Comparison of ENCODE assay signal across 19 cellular contexts in the genomic region with DNA sequence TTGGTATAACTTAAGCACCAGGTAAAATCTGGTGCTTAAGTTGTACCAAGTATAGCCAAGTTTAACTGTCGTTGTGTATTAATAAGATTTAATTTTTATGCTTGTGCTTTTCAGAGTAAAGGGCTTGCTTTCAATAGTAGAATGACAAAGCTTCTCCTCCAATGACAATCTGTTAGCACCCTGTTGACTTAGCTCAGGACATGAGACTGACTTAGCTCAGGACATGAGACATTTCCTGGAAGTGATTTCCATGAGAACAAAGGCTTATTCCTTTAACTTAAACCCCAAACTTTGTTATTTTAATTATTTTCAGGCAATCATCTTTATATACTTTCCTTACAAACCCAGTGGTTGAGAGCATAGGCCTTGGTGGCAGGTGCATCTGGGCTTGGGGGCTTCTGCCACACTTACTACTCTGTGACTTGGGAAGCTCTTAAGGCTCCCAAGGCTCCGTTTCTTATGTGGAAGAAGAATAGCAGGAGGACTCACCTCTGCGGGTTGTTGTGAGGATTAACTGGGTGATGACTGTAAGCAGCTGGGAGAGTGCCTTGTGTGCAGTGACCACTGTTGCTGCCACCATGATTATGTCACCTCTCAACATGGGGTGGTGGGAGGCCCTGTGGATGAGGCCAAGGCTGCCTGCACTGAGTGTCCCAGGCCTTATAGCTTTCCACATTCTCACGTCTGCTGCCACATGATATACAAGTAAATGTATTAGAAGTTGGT. TPM values are rescaled to one million over a fixed set of nuclear protein-coding genes. Genes with fewer than 3 reads are reported as not detected.
DNase-seq lines count a peak whose midpoint lies in the region; ATAC-seq lines count a peak whose summit lies in the region.
"Had no signal": no experiment of that assay in that cellular context is flagged by ENCODE, and none has a peak within 500 bp of the region (broad histone marks: within the 10 kb centered on the region; RNA-seq: fewer than 3 reads in every experiment).

No MANE protein-coding gene starts in this region.

- no peaks in the 10 kb centered on the region for H3K4me1 Mint-ChIP-seq in T-helper 17 cell
- H3K4me1 Mint-ChIP-seq: CD4-positive, CD25-positive, alpha-beta regulatory T cell; immature natural killer cell had no signal

- H3K27me3 Mint-ChIP-seq in T-helper 17 cell, result no peaks in the 10 kb centered on the region
- H3K27me3 Mint-ChIP-seq: activated CD4-positive, alpha-beta T cell treated with anti-CD3 and anti-CD28 coated beads, Interleukin-2, amount 10 ng/mL, durations not matched to agents 24 days and 14 days; activated CD8-positive, alpha-beta memory T cell treated with anti-CD3 and anti-CD28 coated beads, Interleukin-2, amount 10 ng/mL, durations not matched to agents 7 days and 5 days; CD4-positive, CD25-positive, alpha-beta regulatory T cell had no signal

- H3K4me3 ChIP-seq in muscle layer of colon (ENCODE audit: low read depth in 1 of 2, low read length in 2 of 2), result no peak overlapping the region
- no peak overlapping the region for H3K4me3 ChIP-seq in stomach smooth muscle (ENCODE audit: low read length in 2 of 2)
- H3K4me3 ChIP-seq: SK-N-MC had no signal

- no peaks in the 10 kb centered on the region for H3K27me3 ChIP-seq in muscle layer of colon (ENCODE audit: control insufficient read depth in 1 of 2, insufficient read depth in 2 of 2, low read length in 2 of 2)
- no peaks in the 10 kb centered on the region for H3K27me3 ChIP-seq in stomach smooth muscle (ENCODE audit: control insufficient read depth in 1 of 2, insufficient read depth in 2 of 2, low read length in 2 of 2)

- H3K36me3 ChIP-seq in muscle layer of colon (ENCODE audit: insufficient read depth, low read length) (no peaks in the 10 kb centered on the region), stomach smooth muscle (ENCODE audit: control insufficient read depth in 2 of 2, insufficient read depth in 2 of 2, low read length in 2 of 2) (peaks cover 2 to 8% of the 10 kb centered on the region in 2 donors)

- H3K27ac ChIP-seq in muscle layer of colon (ENCODE audit: low read depth, low read length), result peak overlapping the region; percentile 78
- H3K27ac ChIP-seq in stomach smooth muscle (ENCODE audit: low read length), result peak overlapping the region; percentile 64
- H3K27ac ChIP-seq: SK-N-MC had no signal

- DNase-seq in T-helper 17 cell, result no peak
- DNase-seq in dermis microvascular lymphatic vessel endothelial cell (ENCODE audit: low read depth in 2 of 2), result peak; percentile 24 to 93
- DNase-seq in cerebellar nuclear complex (lab: John Stamatoyannopoulos, UW), result no peak
- no peak for DNase-seq in stimulated activated CD4-positive, alpha-beta T cell treated with anti-CD3 and anti-CD28 coated beads, Interleukin-4, amount 100 ng/mL, for 4 hours
- DNase-seq in mesenteric fat pad (ENCODE audit: low spot score), result no peak
- DNase-seq: activated CD4-positive, alpha-beta T cell treated with anti-CD3 and anti-CD28 coated beads, Interleukin-2, amount 10 ng/mL, durations not matched to agents 24 days and 14 days; activated CD8-positive, alpha-beta memory T cell treated with anti-CD3 and anti-CD28 coated beads, Interleukin-2, amount 10 ng/mL, durations not matched to agents 7 days and 5 days; CD4-positive, CD25-positive, alpha-beta regulatory T cell; immature natural killer cell; NCI-H1092; NCI-H2081 treated with DMSO at 0.1 percent for 48 hours; NK-92 treated with Interleukin-12 subunit alpha and Interleukin-12 subunit beta, amount 100 ng/mL, for 24 hours; nucleus accumbens had no signal

- ATAC-seq in T-helper 17 cell (no peak), HG03378 (IDR thresholded peaks at IDR 0.05; ENCODE audit: unreplicated experiment) (no peak)
- ATAC-seq: activated CD8-positive, alpha-beta memory T cell treated with anti-CD3 and anti-CD28 coated beads, Interleukin-2, amount 10 ng/mL, durations not matched to agents 7 days and 5 days; activated naive CD4-positive, alpha-beta T cell treated with anti-CD3 and anti-CD28 coated beads, Interleukin-2, amount 50 U/mL, for 72 hours had no signal

- H3K4me3 Mint-ChIP-seq in T-helper 17 cell, result no peak overlapping the region
- H3K4me3 Mint-ChIP-seq: activated CD4-positive, alpha-beta T cell treated with anti-CD3 and anti-CD28 coated beads, Interleukin-2, amount 10 ng/mL, durations not matched to agents 24 days and 14 days; activated CD8-positive, alpha-beta memory T cell treated with anti-CD3 and anti-CD28 coated beads, Interleukin-2, amount 10 ng/mL, durations not matched to agents 7 days and 5 days; activated T-helper 1 cell treated with anti-CD3 and anti-CD28 coated beads, Interleukin-12 subunit alpha, Interleukin-12 subunit beta, Interleukin-2, Interleukin-4 antibody, amounts not matched to agents 30 ng/mL and 10 ng/mL and 1 ng/mL, durations not matched to agents 14 hours and 24 hours and 36 hours; CD4-positive, CD25-positive, alpha-beta regulatory T cell; immature natural killer cell had no signal

- peak overlapping the region; percentile 41 for H3K27ac Mint-ChIP-seq in T-helper 17 cell
- H3K27ac Mint-ChIP-seq: activated CD4-positive, alpha-beta T cell treated with anti-CD3 and anti-CD28 coated beads, Interleukin-2, amount 10 ng/mL, durations not matched to agents 24 days and 14 days; activated CD8-positive, alpha-beta memory T cell treated with anti-CD3 and anti-CD28 coated beads, Interleukin-2, amount 10 ng/mL, durations not matched to agents 7 days and 5 days; activated naive CD4-positive, alpha-beta T cell treated with anti-CD3 and anti-CD28 coated beads, Interleukin-2, amount 50 U/mL, for 72 hours; activated T-helper 1 cell treated with anti-CD3 and anti-CD28 coated beads, Interleukin-12 subunit alpha, Interleukin-12 subunit beta, Interleukin-2, Interleukin-4 antibody, amounts not matched to agents 30 ng/mL and 10 ng/mL and 1 ng/mL, durations not matched to agents 14 hours and 24 hours and 36 hours; CD4-positive, CD25-positive, alpha-beta regulatory T cell had no signal

- no peaks in the 10 kb centered on the region for H3K9me3 ChIP-seq in T-helper 17 cell (ENCODE audit: control insufficient read depth, low read length, poor library complexity, severe bottlenecking)
- no peaks in the 10 kb centered on the region for H3K9me3 ChIP-seq in muscle layer of colon (ENCODE audit: low read length)
- H3K9me3 ChIP-seq in stomach smooth muscle (ENCODE audit: control insufficient read depth in 2 of 2, low read length in 2 of 2), result no peaks in the 10 kb centered on the region

- H3K4me1 ChIP-seq in muscle layer of colon (ENCODE audit: insufficient read depth, low read length), result peaks cover 15% of the 10 kb centered on the region
- H3K4me1 ChIP-seq in stomach smooth muscle (ENCODE audit: control insufficient read depth, insufficient read depth, low read length), result peaks cover 16% of the 10 kb centered on the region

- no peak overlapping the region for H3K9ac ChIP-seq in muscle layer of colon (ENCODE audit: low read length)
- H3K9ac ChIP-seq in stomach smooth muscle (ENCODE audit: low read length in 2 of 2), result no peak overlapping the region

- no peaks in the 10 kb centered on the region for H3K36me3 Mint-ChIP-seq in T-helper 17 cell (ENCODE audit: low read depth)
- H3K36me3 Mint-ChIP-seq: activated CD8-positive, alpha-beta memory T cell treated with anti-CD3 and anti-CD28 coated beads, Interleukin-2, amount 10 ng/mL, durations not matched to agents 7 days and 5 days; activated naive CD4-positive, alpha-beta T cell treated with anti-CD3 and anti-CD28 coated beads, Interleukin-2, amount 50 U/mL, for 72 hours had no signal

RNA-seq across cellular contexts. Expression of a gene that starts 59.4 kb away (rescaled TPM):
- 10 to 100 TPM; 42.7 to 94.5 TPM for total RNA-seq in T-helper 17 cell
- 8.0 and 18.7 TPM in 2 replicates for total RNA-seq in dermis microvascular lymphatic vessel endothelial cell
- total RNA-seq in mesenteric fat pad, result 68.4 TPM

Comparison
In these comparisons a context has a peak if more than half of its experiments do, and no peak if none do; other contexts are left out.
1. DNase-seq: peak in dermis microvascular lymphatic vessel endothelial cell (2 of 2); none in T-helper 17 cell (0 of 3), cerebellar nuclear complex (0 of 2), stimulated activated CD4-positive, alpha-beta T cell treated with anti-CD3 and anti-CD28 coated beads, Interleukin-4, amount 100 ng/mL, for 4 hours (0 of 2) and mesenteric fat pad (single experiment).